22 cellular contexts compared by ENCODE assay signal in the genomic region with DNA sequence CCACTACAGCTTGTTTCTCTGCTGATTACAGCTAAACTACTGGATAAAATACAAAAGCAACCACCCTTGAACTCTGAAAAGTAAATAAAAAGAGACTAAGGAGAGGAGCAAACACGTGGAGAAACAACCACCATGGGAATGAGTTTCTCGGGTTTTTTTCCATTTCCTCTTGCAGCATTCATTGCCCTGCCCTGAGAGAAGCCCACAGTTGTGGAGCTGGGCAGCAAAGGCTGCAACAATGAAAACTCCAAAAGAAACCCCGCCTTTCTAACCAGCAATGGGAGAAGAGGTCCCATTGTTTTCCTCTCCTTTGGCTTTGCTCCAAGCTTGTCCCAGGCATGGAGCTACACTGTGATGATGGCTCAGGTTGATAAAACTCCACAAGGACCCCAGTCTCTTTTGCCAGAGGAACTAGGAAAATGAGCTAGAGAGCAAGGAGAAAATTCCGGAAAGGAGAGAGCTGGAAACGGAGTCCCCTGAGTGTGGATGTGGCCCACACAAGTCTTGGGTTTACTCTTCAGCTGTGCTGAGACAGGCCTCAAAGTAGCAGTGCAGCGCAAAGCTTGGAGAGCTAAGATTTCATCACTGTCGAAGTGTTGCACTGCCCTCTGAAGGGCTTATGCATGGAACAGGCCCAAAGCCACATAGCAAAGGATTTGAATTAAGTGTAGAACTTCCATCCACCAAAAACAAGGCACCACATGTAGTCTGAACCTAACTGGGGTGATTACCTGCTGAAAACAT. TPM values are rescaled to one million over a fixed set of nuclear protein-coding genes. Genes with fewer than 3 reads are reported as not detected.
DNase-seq lines count a peak whose midpoint lies in the region; ATAC-seq lines count a peak whose summit lies in the region.
"Had no signal": no experiment of that assay in that cellular context is flagged by ENCODE, and none has a peak within 500 bp of the region (broad histone marks: within the 10 kb centered on the region; RNA-seq: fewer than 3 reads in every experiment).

No MANE protein-coding gene starts in this region.

- peak; percentile 45 for DNase-seq in activated CD4-positive, alpha-beta T cell treated with anti-CD3 and anti-CD28 coated beads, Interleukin-2, amount 10 ng/mL, durations not matched to agents 24 days and 14 days
- DNase-seq in activated CD4-positive, alpha-beta T cell treated with anti-CD3 and anti-CD28 coated beads for 48 hours: no peak
- DNase-seq in fibroblast of peridontal ligament (ENCODE audit: extremely low read depth) (peak; percentile 35), AG08395 (ENCODE audit: low spot score) (no peak), Kasumi-1 (lab: John Stamatoyannopoulos, UW) (no peak)
- no peak for DNase-seq in effector memory CD8-positive, alpha-beta T cell
- DNase-seq: ACHN, cortex of kidney, EL, foreskin keratinocyte, H7, islet precursor cell, mesenchymal stem cell, naive B cell, NCI-H1417 treated with DMSO at 0.1 percent for 48 hours, NCI-H2107, NCI-H526, WERI-Rb-1 had no signal

- H3K4me1 Mint-ChIP-seq in activated CD4-positive, alpha-beta T cell treated with anti-CD3 and anti-CD28 coated beads, Interleukin-2, amount 10 ng/mL, durations not matched to agents 24 days and 14 days: peaks cover 4% of the 10 kb centered on the region
- peaks cover 2 to 3% of the 10 kb centered on the region in 2 donors for H3K4me1 Mint-ChIP-seq in effector memory CD8-positive, alpha-beta T cell (ENCODE audit: low read depth in 2 of 2)
- H3K4me1 Mint-ChIP-seq: brain, naive B cell had no signal

- intact Hi-C loops in activated CD4-positive, alpha-beta T cell treated with anti-CD3 and anti-CD28 coated beads, Interleukin-2, amount 10 ng/mL, durations not matched to agents 24 days and 14 days (cut with micrococcal nuclease): no loop called here

- no peaks in the 10 kb centered on the region for H3K9me3 Mint-ChIP-seq in activated CD4-positive, alpha-beta T cell treated with anti-CD3 and anti-CD28 coated beads, Interleukin-2, amount 10 ng/mL, durations not matched to agents 24 days and 14 days
- no peaks in the 10 kb centered on the region for H3K9me3 Mint-ChIP-seq in effector memory CD8-positive, alpha-beta T cell
- H3K9me3 Mint-ChIP-seq: brain, naive B cell had no signal

- H3K27ac Mint-ChIP-seq in activated CD4-positive, alpha-beta T cell treated with anti-CD3 and anti-CD28 coated beads, Interleukin-2, amount 10 ng/mL, durations not matched to agents 24 days and 14 days: no peak overlapping the region
- H3K27ac Mint-ChIP-seq in effector memory CD8-positive, alpha-beta T cell: peak overlapping the region in 1 of 2 donors; percentile 15

- peaks cover 60% of the 10 kb centered on the region for H3K36me3 Mint-ChIP-seq in activated CD4-positive, alpha-beta T cell treated with anti-CD3 and anti-CD28 coated beads, Interleukin-2, amount 10 ng/mL, durations not matched to agents 24 days and 14 days (ENCODE audit: low read depth)
- peaks cover 85% of the 10 kb centered on the region for H3K36me3 Mint-ChIP-seq in effector memory CD8-positive, alpha-beta T cell (ENCODE audit: insufficient read depth)

- ATAC-seq in effector memory CD8-positive, alpha-beta T cell (replicated peaks): no peak
- ATAC-seq: foreskin keratinocyte had no signal

- H3K27me3 ChIP-seq in layer of hippocampus (ENCODE audit: control insufficient read depth, insufficient read depth, low read length): no peaks in the 10 kb centered on the region
- H3K27me3 ChIP-seq: BLaER1 treated with 17β-estradiol and CSF1 and Interleukin-3, amounts not matched to agents 10 nM and 100 nM; foreskin keratinocyte had no signal

- H3K27ac ChIP-seq in layer of hippocampus (ENCODE audit: low read depth, low read length): peak overlapping the region; percentile 32
- H3K27ac ChIP-seq in temporal lobe (ENCODE audit: low read depth, low read length): peak overlapping the region; percentile 8
- H3K27ac ChIP-seq: BLaER1 treated with 17β-estradiol and CSF1 and Interleukin-3, amounts not matched to agents 10 nM and 100 nM; foreskin keratinocyte; WERI-Rb-1 had no signal

- no peak overlapping the region for H3K4me3 Mint-ChIP-seq in activated CD4-positive, alpha-beta T cell treated with anti-CD3 and anti-CD28 coated beads, Interleukin-2, amount 10 ng/mL, durations not matched to agents 24 days and 14 days
- no peak overlapping the region for H3K4me3 Mint-ChIP-seq in effector memory CD8-positive, alpha-beta T cell
- H3K4me3 Mint-ChIP-seq: brain, naive B cell had no signal

- no peaks in the 10 kb centered on the region for H3K27me3 Mint-ChIP-seq in activated CD4-positive, alpha-beta T cell treated with anti-CD3 and anti-CD28 coated beads, Interleukin-2, amount 10 ng/mL, durations not matched to agents 24 days and 14 days
- no peaks in the 10 kb centered on the region for H3K27me3 Mint-ChIP-seq in effector memory CD8-positive, alpha-beta T cell
- H3K27me3 Mint-ChIP-seq: brain, naive B cell had no signal

RNA-seq across cellular contexts. Expression of a gene that starts 20.9 kb away (rescaled TPM):
- 36.4 and 38.7 TPM in 2 replicates for total RNA-seq in activated CD4-positive, alpha-beta T cell treated with anti-CD3 and anti-CD28 coated beads, Interleukin-2, amount 10 ng/mL, durations not matched to agents 24 days and 14 days
- 45.5 TPM for total RNA-seq in temporal lobe

Comparison
In these comparisons a context has a peak if more than half of its experiments do, and no peak if none do; other contexts are left out.
1. DNase-seq: peak in activated CD4-positive, alpha-beta T cell treated with anti-CD3 and anti-CD28 coated beads, Interleukin-2, amount 10 ng/mL, durations not matched to agents 24 days and 14 days (single experiment) and fibroblast of peridontal ligament (single experiment); none in activated CD4-positive, alpha-beta T cell treated with anti-CD3 and anti-CD28 coated beads for 48 hours (single experiment), effector memory CD8-positive, alpha-beta T cell (0 of 3), AG08395 (single experiment) and Kasumi-1 (0 of 2).